ENCODE assay signal across 28 cellular contexts in the genomic region with DNA sequence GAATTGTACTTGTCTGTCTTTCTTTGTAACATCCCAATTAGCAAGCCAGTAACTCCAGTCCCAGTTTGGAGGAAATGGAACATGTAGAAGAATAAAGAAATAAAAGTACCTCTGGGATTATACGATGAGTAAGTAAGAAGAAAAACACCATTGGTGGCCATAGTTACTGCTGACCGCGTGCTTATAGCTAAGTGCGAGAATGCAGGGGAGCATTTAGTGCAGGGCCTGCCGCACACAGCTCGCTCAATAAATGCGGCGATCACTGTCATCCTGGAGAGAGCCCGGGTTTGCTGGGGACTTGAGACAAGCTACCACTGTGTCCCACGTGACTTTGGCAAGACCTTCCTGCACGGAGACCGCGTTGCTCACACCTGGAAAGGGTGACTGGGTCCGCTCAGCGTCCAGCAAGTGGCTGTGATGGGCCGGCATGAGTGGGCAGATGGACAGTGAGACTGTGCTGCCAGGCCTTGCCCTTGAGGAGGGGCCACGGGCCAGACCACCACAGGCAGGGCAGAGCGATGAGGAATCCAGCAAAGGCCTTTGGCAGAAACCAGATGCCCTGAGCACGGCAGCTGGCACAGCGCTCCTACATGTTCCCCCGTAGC. TPM values are rescaled to one million over a fixed set of nuclear protein-coding genes. Genes with fewer than 3 reads are reported as not detected.
DNase-seq lines count a peak whose midpoint lies in the region; ATAC-seq, FAIRE-seq and TF ChIP-seq lines count a peak whose summit lies in the region.
"Had no signal": no experiment of that assay in that cellular context is flagged by ENCODE, and none has a peak within 500 bp of the region (broad histone marks: within the 10 kb centered on the region; RNA-seq: fewer than 3 reads in every experiment).

No MANE protein-coding gene starts in this region.

- in situ Hi-C loops in transverse colon (cut with MboI; ENCODE audit: low pct_ligation_motif_present in 1 of 4, low pct_unique_long_range_greater_than_20kb in 1 of 4, low sequenced_read_pairs in 3 of 4) = no loop called here

- no peaks in the 10 kb centered on the region for H3K27me3 Mint-ChIP-seq in activated T-helper 2 cell treated with anti-CD3 and anti-CD28 coated beads, Interferon-gamma antibody, Interleukin-2, Interleukin-4, amounts not matched to agents 10 μg/mL and 5 μg/mL and 100 μg/mL, durations not matched to agents 14 hours and 24 hours and 36 hours (ENCODE audit: low read depth)
- H3K27me3 Mint-ChIP-seq: activated CD4-positive, alpha-beta memory T cell treated with anti-CD3 and anti-CD28 coated beads, Interleukin-2, amount 10 ng/mL, durations not matched to agents 7 days and 5 days; CD4-positive, CD25-positive, alpha-beta regulatory T cell; dendritic cell treated with granulocyte-macrophage colony-stimulating factor and Interleukin-4, amounts not matched to agents 40 ng/mL and 50 ng/mL, for 4 days had no signal

- peak overlapping the region; percentile 20; the same call in 1 of the 2 replicates for H4K8ac ChIP-seq in H1 (ENCODE audit: extremely low read depth, insufficient read depth, low read length)
- H4K8ac ChIP-seq in neuronal stem cell (ENCODE audit: low read depth, low read length) = no peak overlapping the region

- H3K23ac ChIP-seq in H1 (ENCODE audit: insufficient read length) = no peak overlapping the region
- peak overlapping the region; percentile 44 for H3K23ac ChIP-seq in neuronal stem cell (ENCODE audit: low read depth, low read length, poor library complexity)

- H3K4me3 Mint-ChIP-seq in activated T-helper 2 cell treated with anti-CD3 and anti-CD28 coated beads, Interferon-gamma antibody, Interleukin-2, Interleukin-4, amounts not matched to agents 10 μg/mL and 5 μg/mL and 100 μg/mL, durations not matched to agents 14 hours and 24 hours and 36 hours (ENCODE audit: low read depth) = no peak overlapping the region
- H3K4me3 Mint-ChIP-seq: activated CD4-positive, alpha-beta memory T cell treated with anti-CD3 and anti-CD28 coated beads, Interleukin-2, amount 10 ng/mL, durations not matched to agents 7 days and 5 days; CD4-positive, CD25-positive, alpha-beta regulatory T cell; dendritic cell treated with granulocyte-macrophage colony-stimulating factor and Interleukin-4, amounts not matched to agents 40 ng/mL and 50 ng/mL, for 4 days had no signal

- no peak for FAIRE-seq in H1 (lab: Jason Lieb, UNC)
- FAIRE-seq: bronchial epithelial cell, endometrium, GM12892, kidney, TTC549 had no signal

- no peak for TF ChIP-seq POLR2A in H1 (IDR thresholded peaks at IDR 0.05; ENCODE audit: control extremely low read depth in 1 of 2, low read depth in 2 of 2, low read length in 2 of 2)
- no peak for TF ChIP-seq POLR2A in transverse colon (IDR thresholded peaks at IDR 0.05)

- no peak overlapping the region for H2AK5ac ChIP-seq in H1 (ENCODE audit: low read depth, low read length)
- peak overlapping the region; percentile 17 for H2AK5ac ChIP-seq in neuronal stem cell (ENCODE audit: low read depth, low read length)

- H3K79me2 ChIP-seq in H1 (ENCODE audit: control insufficient read depth in 1 of 2, insufficient read depth in 2 of 2, low read length in 2 of 2) = no peaks in the 10 kb centered on the region

- H2BK20ac ChIP-seq in H1 (ENCODE audit: low read length) = no peak overlapping the region

- H3K9ac ChIP-seq in BLaER1 = peak overlapping the region; percentile 54; the same call in 1 of the 2 replicates
- 0 out of 7 replicates have a peak overlapping the region, but pooled peaks of 1 of the 4 experiments have one; percentile 14 for H3K9ac ChIP-seq in H1 (replicated peaks in 1 of 4; ENCODE audit: extremely low read depth in 1 of 4, low read depth in 3 of 4, low read length in 3 of 4)
- H3K9ac ChIP-seq in neuronal stem cell (ENCODE audit: low read depth, low read length, poor library complexity) = peak overlapping the region; percentile 72

- H4K91ac ChIP-seq in H1 (replicated peaks; ENCODE audit: insufficient read length, low read length) (no peak overlapping the region), neuronal stem cell (ENCODE audit: low read depth, low read length, poor library complexity) (no peak overlapping the region)

- no peak overlapping the region for H3K27ac ChIP-seq in BLaER1
- H3K27ac ChIP-seq in RWPE1 = peak overlapping the region; percentile 98
- no peak overlapping the region for H3K27ac ChIP-seq in H1 (ENCODE audit: low read depth, low read length)
- H3K27ac ChIP-seq in neuronal stem cell (replicated peaks; ENCODE audit: low read length) = no peak overlapping the region
- no peak overlapping the region for H3K27ac ChIP-seq in transverse colon
- H3K27ac ChIP-seq: PC-9 had no signal

- H3K27ac Mint-ChIP-seq in activated T-helper 2 cell treated with anti-CD3 and anti-CD28 coated beads, Interferon-gamma antibody, Interleukin-2, Interleukin-4, amounts not matched to agents 10 μg/mL and 5 μg/mL and 100 μg/mL, durations not matched to agents 14 hours and 24 hours and 36 hours = no peak overlapping the region
- H3K27ac Mint-ChIP-seq: CD4-positive, CD25-positive, alpha-beta regulatory T cell; dendritic cell treated with granulocyte-macrophage colony-stimulating factor and Interleukin-4, amounts not matched to agents 40 ng/mL and 50 ng/mL, for 4 days had no signal

- peak overlapping the region; percentile 95 for H3K4me2 ChIP-seq in BLaER1
- no peak overlapping the region for H3K4me2 ChIP-seq in H1 (ENCODE audit: insufficient read depth in 1 of 2, low read depth in 2 of 2, low read length in 2 of 2)
- H3K4me2 ChIP-seq in neuronal stem cell (ENCODE audit: insufficient read depth, low read length, poor library complexity, severe bottlenecking) = no peak overlapping the region
- H3K4me2 ChIP-seq: PC-9 had no signal

- H4K5ac ChIP-seq in H1 (ENCODE audit: insufficient read length, low read depth, low read length) = no peak overlapping the region

- H2BK15ac ChIP-seq in H1 (ENCODE audit: low read length) (no peak overlapping the region), neuronal stem cell (ENCODE audit: low read length) (no peak overlapping the region)

- no peak overlapping the region for H3K56ac ChIP-seq in H1 (replicated peaks; ENCODE audit: insufficient read length, low read depth, low read length)

- CTCF ChIA-PET in RWPE1 (lab: Yijun Ruan, JAX) = interaction anchor here (1.3 kb wide), 1 partner anchor 41 kb away, joined by 6 read pairs; no protein-coding TSS in a partner anchor
- CTCF ChIA-PET in H1 (lab: Charles Lee; ENCODE audit: partially characterized antibody) = interaction anchor here (0.6 to 12.1 kb wide), 13 partner anchors 8 to 363 kb away, joined by 3 to 152 read pairs (median 4); no protein-coding TSS in a partner anchor

- H3K23me2 ChIP-seq in H1 (ENCODE audit: low read depth, low read length) = no peaks in the 10 kb centered on the region

- H3K18ac ChIP-seq in H1 (ENCODE audit: extremely low read depth, low read length) (no peak overlapping the region), neuronal stem cell (ENCODE audit: low read length) (peak overlapping the region; percentile 52)

- DNase-seq in RWPE1 (ENCODE audit: low spot score) = no peak
- no peak for DNase-seq in H1 (ENCODE audit: low read depth in 1 of 2, low spot score in 2 of 2)
- no peak for DNase-seq in neuronal stem cell (ENCODE audit: low spot score)
- DNase-seq in mucosa of descending colon = no peak
- DNase-seq in activated T-helper 2 cell treated with anti-CD3 and anti-CD28 coated beads, Interferon-gamma antibody, Interleukin-2, Interleukin-4, amounts not matched to agents 10 μg/mL and 5 μg/mL and 100 μg/mL, durations not matched to agents 14 hours and 24 hours and 36 hours (ENCODE audit: low spot score) = no peak
- DNase-seq in transverse colon = no peak
- DNase-seq: activated CD4-positive, alpha-beta memory T cell treated with anti-CD3 and anti-CD28 coated beads, Interleukin-2, amount 10 ng/mL, durations not matched to agents 7 days and 5 days; activated CD4-positive, CD25-positive, alpha-beta regulatory T cell treated with anti-CD3 and anti-CD28 coated beads, Interleukin-2, amount 50 U/mL, for 72 hours; CD4-positive, CD25-positive, alpha-beta regulatory T cell; Kasumi-1; kidney; mammary epithelial cell; MV-4-11; NCI-H146; NCI-H524 treated with DMSO at 0.1 percent for 48 hours; NK-92 treated with Interleukin-12 subunit alpha and Interleukin-12 subunit beta, amount 100 ng/mL, for 24 hours; occipital lobe; PC-9; stimulated activated CD4-positive, alpha-beta T cell treated with anti-CD3 and anti-CD28 coated beads, Interleukin-4, amount 100 ng/mL, for 24 hours; stimulated activated naive CD4-positive, alpha-beta T cell treated with Interleukin-2 at 50 U/mL for 16 hours had no signal

- no peak overlapping the region for H3K14ac ChIP-seq in H1 (ENCODE audit: insufficient read length)
- H3K14ac ChIP-seq in neuronal stem cell (ENCODE audit: low read length) = peak overlapping the region; percentile 21

- H2BK120ac ChIP-seq in H1 (replicated peaks; ENCODE audit: low read depth, low read length) (no peak overlapping the region), neuronal stem cell (ENCODE audit: low read depth, low read length) (no peak overlapping the region)

- no peak overlapping the region for H3K4me3 ChIP-seq in BLaER1
- H3K4me3 ChIP-seq in H1 (ENCODE audit: extremely low read depth in 1 of 4, insufficient read depth in 2 of 4, low read depth in 3 of 4, low read length in 4 of 4) = no peak overlapping the region
- no peak overlapping the region for H3K4me3 ChIP-seq in neuronal stem cell (ENCODE audit: low read length in 2 of 2)
- H3K4me3 ChIP-seq in mucosa of descending colon = no peak overlapping the region
- H3K4me3 ChIP-seq in transverse colon = no peak overlapping the region
- H3K4me3 ChIP-seq: adrenal gland, PC-9 had no signal

- 92% methylated on average over 21 of the region's 21 CpGs; no CpG with 5 or more reads in 1 of the 2 experiments for WGBS in H1 (ENCODE audit: extremely low coverage in 1 of 2, insufficient coverage in 1 of 2, insufficient read length in 1 of 2, insufficient replicate concordance in 2 of 2, low coverage in 1 of 2, low lambda C conversion rate in 2 of 2, missing lambda C conversion rate in 1 of 2), 2 experiments
- WGBS in neuronal stem cell (ENCODE audit: extremely low coverage in 2 of 2, insufficient read length in 2 of 2, insufficient replicate concordance in 1 of 2), 2 donors = no CpG with 5 or more reads among the region's 21 CpGs
- 95 to 96% methylated on average over 12 to 19 of the region's 21 CpGs for WGBS in transverse colon (ENCODE audit: low coverage in 1 of 2), 2 donors

- TF ChIP-seq EP300 in H1 (IDR thresholded peaks at IDR 0.05; ENCODE audit: borderline replicate concordance in 1 of 2, low read depth in 2 of 2, low read length in 2 of 2) = no peak
- no peak for TF ChIP-seq EP300 in transverse colon (IDR thresholded peaks at IDR 0.05; ENCODE audit: low read depth)

- H3K9me3 ChIP-seq in BLaER1 = no peaks in the 10 kb centered on the region
- H3K9me3 ChIP-seq in H1 (ENCODE audit: insufficient read depth in 2 of 2, low read depth in 1 of 2, low read length in 1 of 2) = no peaks in the 10 kb centered on the region
- H3K9me3 ChIP-seq in neuronal stem cell (replicated peaks in 1 of 2; ENCODE audit: control insufficient read depth in 2 of 2, insufficient read depth in 1 of 2, low read depth in 1 of 2, low read length in 2 of 2) = no peaks in the 10 kb centered on the region
- H3K9me3 ChIP-seq in mucosa of descending colon = no peaks in the 10 kb centered on the region
- no peaks in the 10 kb centered on the region for H3K9me3 ChIP-seq in transverse colon
- H3K9me3 ChIP-seq: adrenal gland had no signal

- POLR2A ChIA-PET in RWPE1 (lab: Yijun Ruan, JAX; ENCODE audit: low non-redundant PET) = no interaction called here
- POLR2A ChIA-PET in H1 (lab: Charles Lee; ENCODE audit: partially characterized antibody) = interaction anchor here (0.8 to 1.1 kb wide), 2 partner anchors 9 to 93 kb away, joined by 3 to 5 read pairs; partner anchors contain the start of gene RNASEH1

- H3K4ac ChIP-seq in H1 (replicated peaks; ENCODE audit: insufficient read length, low read depth, low read length) (no peak overlapping the region), neuronal stem cell (ENCODE audit: low read length) (no peak overlapping the region)

- H3K27me3 ChIP-seq in BLaER1 (peaks cover 19% of the 10 kb centered on the region; the same call in 1 of the 2 replicates), H1 (replicated peaks in 1 of 4; ENCODE audit: control insufficient read depth in 3 of 4, extremely low read depth in 1 of 4, insufficient read depth in 3 of 4, low read length in 3 of 4) (no peaks in the 10 kb centered on the region), neuronal stem cell (ENCODE audit: control insufficient read depth in 3 of 3, insufficient read depth in 3 of 3, low read depth in 1 of 3, low read length in 3 of 3) (no peaks in the 10 kb centered on the region), transverse colon (no peaks in the 10 kb centered on the region)
- H3K27me3 ChIP-seq: adrenal gland had no signal

- H2BK5ac ChIP-seq in H1 (ENCODE audit: low read depth, low read length) = no peak overlapping the region
- no peak overlapping the region for H2BK5ac ChIP-seq in neuronal stem cell (ENCODE audit: low read length)

- intact Hi-C loops in mucosa of descending colon (cut with DNase I, micrococcal nuclease) (no loop called here), transverse colon (cut with DNase I; ENCODE audit: low total_unique reads) (no loop called here)
- intact Hi-C loops in activated T-helper 2 cell treated with anti-CD3 and anti-CD28 coated beads, Interferon-gamma antibody, Interleukin-2, Interleukin-4, amounts not matched to agents 10 μg/mL and 5 μg/mL and 100 μg/mL, durations not matched to agents 14 hours and 24 hours and 36 hours (cut with micrococcal nuclease) = no loop called here

- H2AFZ ChIP-seq in H1 (ENCODE audit: low read length) (no peak overlapping the region), neuronal stem cell (ENCODE audit: low read length) (no peak overlapping the region)
- H2AFZ ChIP-seq: PC-9 had no signal

- no peak for TF ChIP-seq RAD21 in H1 (IDR thresholded peaks at IDR 0.05 in 1 of 2, conservative IDR thresholded peaks at IDR 0.05 in 1 of 2; ENCODE audit: low read depth in 2 of 2, low read length in 2 of 2)

- peaks cover 52% of the 10 kb centered on the region for H3K4me1 ChIP-seq in BLaER1
- peaks cover 5 to 10% (median 9%) of the 10 kb centered on the region in 4 experiments for H3K4me1 ChIP-seq in H1 (replicated peaks in 1 of 4; ENCODE audit: control insufficient read depth in 3 of 4, insufficient read depth in 4 of 4, low read length in 3 of 4)
- peaks cover 0 to 11% of the 10 kb centered on the region in 2 donors for H3K4me1 ChIP-seq in neuronal stem cell (ENCODE audit: control insufficient read depth in 2 of 2, insufficient read depth in 1 of 2, low read depth in 1 of 2, low read length in 2 of 2)
- H3K4me1 ChIP-seq in mucosa of descending colon (ENCODE audit: low read depth) = no peaks in the 10 kb centered on the region
- peaks cover 0 to 4% (median 2%) of the 10 kb centered on the region in 4 donors for H3K4me1 ChIP-seq in transverse colon

- H3K79me1 ChIP-seq in H1 (ENCODE audit: low read depth, low read length) (no peaks in the 10 kb centered on the region), neuronal stem cell (ENCODE audit: low read depth, low read length) (no peaks in the 10 kb centered on the region)

- peaks cover 23% of the 10 kb centered on the region for H3K36me3 Mint-ChIP-seq in activated T-helper 2 cell treated with anti-CD3 and anti-CD28 coated beads, Interferon-gamma antibody, Interleukin-2, Interleukin-4, amounts not matched to agents 10 μg/mL and 5 μg/mL and 100 μg/mL, durations not matched to agents 14 hours and 24 hours and 36 hours (ENCODE audit: low read depth)

- H3K4me1 Mint-ChIP-seq in activated T-helper 2 cell treated with anti-CD3 and anti-CD28 coated beads, Interferon-gamma antibody, Interleukin-2, Interleukin-4, amounts not matched to agents 10 μg/mL and 5 μg/mL and 100 μg/mL, durations not matched to agents 14 hours and 24 hours and 36 hours (ENCODE audit: low read depth) = peaks cover 5% of the 10 kb centered on the region

- no peaks in the 10 kb centered on the region for H3K9me3 Mint-ChIP-seq in activated T-helper 2 cell treated with anti-CD3 and anti-CD28 coated beads, Interferon-gamma antibody, Interleukin-2, Interleukin-4, amounts not matched to agents 10 μg/mL and 5 μg/mL and 100 μg/mL, durations not matched to agents 14 hours and 24 hours and 36 hours
- H3K9me3 Mint-ChIP-seq: activated CD4-positive, alpha-beta memory T cell treated with anti-CD3 and anti-CD28 coated beads, Interleukin-2, amount 10 ng/mL, durations not matched to agents 7 days and 5 days; CD4-positive, CD25-positive, alpha-beta regulatory T cell; dendritic cell treated with granulocyte-macrophage colony-stimulating factor and Interleukin-4, amounts not matched to agents 40 ng/mL and 50 ng/mL, for 4 days had no signal

- peaks cover 17% of the 10 kb centered on the region for H4K20me1 ChIP-seq in BLaER1
- H4K20me1 ChIP-seq in H1 (replicated peaks in 1 of 2; ENCODE audit: control insufficient read depth in 1 of 2, insufficient read depth in 2 of 2, low read length in 2 of 2) = no peaks in the 10 kb centered on the region

- ATAC-seq in mucosa of descending colon (no peak), GM18502 (IDR thresholded peaks at IDR 0.05; ENCODE audit: poor library complexity, unreplicated experiment) (no peak)

- H2BK12ac ChIP-seq in H1 (ENCODE audit: low read depth, low read length) (no peak overlapping the region), neuronal stem cell (ENCODE audit: low read length) (no peak overlapping the region)

- H3K36me3 ChIP-seq in BLaER1 = peaks cover 52% of the 10 kb centered on the region
- H3K36me3 ChIP-seq in H1 (ENCODE audit: control insufficient read depth in 2 of 4, insufficient read depth in 4 of 4, low read length in 3 of 4) = peaks cover 0 to 7% (median 1%) of the 10 kb centered on the region in 4 experiments; a peak in 4 of 8 replicates
- H3K36me3 ChIP-seq in neuronal stem cell (replicated peaks in 1 of 2; ENCODE audit: control insufficient read depth in 2 of 2, insufficient read depth in 2 of 2, low read length in 2 of 2) = peaks cover 13 to 67% of the 10 kb centered on the region in 2 donors
- peaks cover 3% of the 10 kb centered on the region for H3K36me3 ChIP-seq in mucosa of descending colon (ENCODE audit: low read depth)
- no peaks in the 10 kb centered on the region for H3K36me3 ChIP-seq in transverse colon

- TF ChIP-seq CTCF in RWPE1 (conservative IDR thresholded peaks at IDR 0.05; ENCODE audit: low read depth) (no peak), H1 (IDR thresholded peaks at IDR 0.05; ENCODE audit: control extremely low read depth in 1 of 3, insufficient read depth in 1 of 3, low read depth in 1 of 3, low read length in 3 of 3) (no peak), mucosa of descending colon (IDR thresholded peaks at IDR 0.05) (no peak), transverse colon (IDR thresholded peaks at IDR 0.05) (no peak)

RNA-seq across cellular contexts. Expression of gene ADI1, which starts 54.8 kb away (rescaled TPM):
- total RNA-seq in H1 (2021; fragmentation: NEBNext Ultra II Directional; extraction: Animal tissue kit (Norgen Biotek cat#: 25700)) = 32.7 and 40.2 TPM in 2 replicates
- polyA plus RNA-seq in H1 (2011; rRNA removed) = 12.2 and 13.7 TPM in 2 replicates
- 19.4 TPM for polyA plus RNA-seq in H1 (2011; cell fraction: cytosol; rRNA removed)
- polyA plus RNA-seq in H1 (2011; cell fraction: nucleus; rRNA removed) = 11.4 TPM
- polyA plus RNA-seq in H1 (2012, experiment 1 of 2) = 20.8 to 26.7 TPM (median 24.0 TPM) in 4 replicates
- polyA plus RNA-seq in H1 (2012, experiment 2 of 2) = 30.1 TPM
- 25.8 TPM for polyA plus RNA-seq in H1 (2013, experiment 1 of 2)
- polyA plus RNA-seq in H1 (2013, experiment 2 of 2) = 25.8 TPM
- 10.3 and 10.4 TPM in 2 replicates for polyA minus RNA-seq in H1 (2011; rRNA and poly(A)+ RNA removed)
- polyA minus RNA-seq in H1 (2011; cell fraction: cytosol; rRNA and poly(A)+ RNA removed) = 8.7 TPM
- polyA minus RNA-seq in H1 (2011; cell fraction: nucleus; rRNA and poly(A)+ RNA removed) = 6.1 TPM
- 23.7 TPM for polyA plus RNA-seq in neuronal stem cell (2013, experiment 1 of 2)
- 23.8 TPM for polyA plus RNA-seq in neuronal stem cell (2013, experiment 2 of 2)
- total RNA-seq in mucosa of descending colon (10 to 100 TPM; 59.3 to 91.5 (median 70.4) TPM), transverse colon (100 to 1,000 TPM in 1 of 4 donors, 10 to 100 TPM in 3; 44.1 to 110 (median 78.1) TPM)
- total RNA-seq in activated T-helper 2 cell treated with anti-CD3 and anti-CD28 coated beads, Interferon-gamma antibody, Interleukin-2, Interleukin-4, amounts not matched to agents 10 μg/mL and 5 μg/mL and 100 μg/mL, durations not matched to agents 14 hours and 24 hours and 36 hours = 39.8 and 42.7 TPM in 2 replicates
